ENCODE assay signal across 8 cellular contexts in genomic region chr5:61450880-61451279, GRCh38.
DNase-seq lines count a peak whose midpoint lies in the region; ATAC-seq and TF ChIP-seq lines count a peak whose summit lies in the region.
"Had no signal": no experiment of that assay in that cellular context is flagged by ENCODE, and none has a peak within 500 bp of the region (broad histone marks: within the 10 kb centered on the region; RNA-seq: fewer than 3 reads in every experiment).

No MANE protein-coding gene starts in this region.

- no peak for TF ChIP-seq POLR2A in uterus (IDR thresholded peaks at IDR 0.05)

- H3K4me1 ChIP-seq in HUES48 (ENCODE audit: control insufficient read depth, insufficient read depth, low read length) (peaks cover 22% of the 10 kb centered on the region), SJSA1 (replicated peaks) (peaks cover 40% of the 10 kb centered on the region), thoracic aorta (ENCODE audit: control insufficient read depth in 1 of 2, low read depth in 2 of 2) (peaks cover 25 to 46% of the 10 kb centered on the region in 2 donors), uterus (no peaks in the 10 kb centered on the region)

- intact Hi-C loops in uterus (cut with DNase I; ENCODE audit: low total_unique reads) = no loop called here

- H3K4me3 ChIP-seq in HUES48 (ENCODE audit: low read depth, low read length) = no peak overlapping the region
- H3K4me3 ChIP-seq in SJSA1 = no peak overlapping the region
- H3K4me3 ChIP-seq in thoracic aorta = peak overlapping the region; percentile 15
- H3K4me3 ChIP-seq in uterus = no peak overlapping the region

- H3K27ac ChIP-seq in HUES48 (ENCODE audit: low read depth, low read length) (peak overlapping the region; percentile 5), SJSA1 (peak overlapping the region; percentile 77), thoracic aorta (peak overlapping the region; percentile 69 to 82), uterus (no peak overlapping the region)

- H3K27me3 ChIP-seq in HUES48 (ENCODE audit: control insufficient read depth, insufficient read depth, low read length) (no peaks in the 10 kb centered on the region), SJSA1 (replicated peaks) (no peaks in the 10 kb centered on the region), thoracic aorta (replicated peaks; ENCODE audit: insufficient read depth) (no peaks in the 10 kb centered on the region), uterus (no peaks in the 10 kb centered on the region)

- peak; percentile 49 to 83 for DNase-seq in SJSA1 (ENCODE audit: low read depth in 1 of 2, low spot score in 2 of 2)
- peak; percentile 57 for DNase-seq in globus pallidus (ENCODE audit: low spot score)
- DNase-seq in thoracic aorta (ENCODE audit: low spot score) = no peak
- DNase-seq in Kasumi-1 (lab: John Stamatoyannopoulos, UW) = no peak
- no peak for DNase-seq in uterus
- DNase-seq in GM19238 (ENCODE audit: insufficient read length, low spot score) = no peak
- DNase-seq: H9 had no signal

- H3K36me3 ChIP-seq in HUES48 (ENCODE audit: control insufficient read depth, insufficient read depth, low read length) (no peaks in the 10 kb centered on the region), SJSA1 (peaks cover 22% of the 10 kb centered on the region), thoracic aorta (no peaks in the 10 kb centered on the region), uterus (no peaks in the 10 kb centered on the region)

- no peak overlapping the region for H3K9ac ChIP-seq in HUES48 (ENCODE audit: low read depth, low read length)

- ATAC-seq in thoracic aorta (ENCODE audit: insufficient number of reproducible peaks, low FRiP score, low read depth) = no peak

- no peak for TF ChIP-seq CTCF in thoracic aorta (IDR thresholded peaks at IDR 0.05)
- no peak for TF ChIP-seq CTCF in uterus (IDR thresholded peaks at IDR 0.05)

- H3K9me3 ChIP-seq in HUES48 (ENCODE audit: control insufficient read depth, insufficient read depth, low read length) (no peaks in the 10 kb centered on the region), SJSA1 (replicated peaks) (peaks cover 7% of the 10 kb centered on the region), thoracic aorta (no peaks in the 10 kb centered on the region), uterus (no peaks in the 10 kb centered on the region)

Comparison
In these comparisons a context has a peak if more than half of its experiments do, and no peak if none do; other contexts are left out.
1. H3K27ac ChIP-seq: peak in HUES48 (single experiment), SJSA1 (single experiment) and thoracic aorta (2 of 2); none in uterus (0 of 2).
2. DNase-seq: peak in SJSA1 (2 of 2) and globus pallidus (single experiment); none in thoracic aorta (single experiment), Kasumi-1 (0 of 2), uterus (0 of 2) and GM19238 (single experiment).